ENCODE assay signal across 10 cellular contexts in the genomic region with DNA sequence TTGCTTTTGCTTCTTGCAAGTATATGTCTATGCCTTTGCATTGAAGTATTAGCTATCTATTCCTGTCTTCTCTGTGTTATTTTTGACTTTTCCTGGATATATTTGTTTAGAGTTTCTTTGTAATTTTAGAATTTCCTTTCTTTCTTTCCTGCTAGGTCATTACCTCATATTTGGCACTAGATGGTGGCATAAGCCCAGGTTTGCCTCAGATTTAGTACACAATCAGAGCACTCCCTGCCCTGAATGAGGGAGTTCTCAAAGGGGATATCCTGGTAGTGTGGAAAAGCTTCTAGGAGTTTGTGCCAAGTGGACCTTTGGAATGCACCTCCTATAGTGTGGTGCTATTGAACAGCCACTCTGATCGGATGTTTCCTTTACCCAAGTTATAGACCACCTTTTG.
A peak's percentile ranks its signal among the peaks of the same experiment; 100 is the strongest.
DNase-seq lines count a peak whose midpoint lies in the region; ATAC-seq and TF ChIP-seq lines count a peak whose summit lies in the region.
"Had no signal": no experiment of that assay in that cellular context is flagged by ENCODE, and none has a peak within 500 bp of the region (broad histone marks: within the 10 kb centered on the region; RNA-seq: fewer than 3 reads in every experiment).

No MANE protein-coding gene starts in this region.

- intact Hi-C loops in activated CD4-positive, alpha-beta T cell treated with anti-CD3 and anti-CD28 coated beads for 36 hours (cut with DNase I, micrococcal nuclease): no loop called here

- H3K9me2 ChIP-seq in DOHH2 (replicated peaks; ENCODE audit: control insufficient read depth, low read length) (no peaks in the 10 kb centered on the region), SU-DHL-6 (replicated peaks; ENCODE audit: insufficient read depth, low read length) (no peaks in the 10 kb centered on the region)

- peaks cover 5% of the 10 kb centered on the region for H3K27me3 Mint-ChIP-seq in activated naive CD8-positive, alpha-beta T cell treated with anti-CD3 and anti-CD28 coated beads, Interleukin-2, amount 50 U/mL, for 24 hours
- peaks cover 5% of the 10 kb centered on the region for H3K27me3 Mint-ChIP-seq in activated CD4-positive, alpha-beta T cell treated with anti-CD3 and anti-CD28 coated beads for 36 hours
- peaks cover 9% of the 10 kb centered on the region for H3K27me3 Mint-ChIP-seq in activated T-cell treated with anti-CD3 and anti-CD28 coated beads, Interleukin-2, amount 50 U/mL, for 4 hours (ENCODE audit: low read depth)

- H3K4me3 Mint-ChIP-seq in activated naive CD8-positive, alpha-beta T cell treated with anti-CD3 and anti-CD28 coated beads, Interleukin-2, amount 50 U/mL, for 24 hours: no peak overlapping the region
- no peak overlapping the region for H3K4me3 Mint-ChIP-seq in activated CD4-positive, alpha-beta T cell treated with anti-CD3 and anti-CD28 coated beads for 36 hours
- H3K4me3 Mint-ChIP-seq in activated T-cell treated with anti-CD3 and anti-CD28 coated beads, Interleukin-2, amount 50 U/mL, for 4 hours: no peak overlapping the region

- H3K27ac Mint-ChIP-seq in activated naive CD8-positive, alpha-beta T cell treated with anti-CD3 and anti-CD28 coated beads, Interleukin-2, amount 50 U/mL, for 24 hours: no peak overlapping the region
- no peak overlapping the region for H3K27ac Mint-ChIP-seq in activated CD4-positive, alpha-beta T cell treated with anti-CD3 and anti-CD28 coated beads for 36 hours

- no peaks in the 10 kb centered on the region for H3K9me3 Mint-ChIP-seq in activated naive CD8-positive, alpha-beta T cell treated with anti-CD3 and anti-CD28 coated beads, Interleukin-2, amount 50 U/mL, for 24 hours
- no peaks in the 10 kb centered on the region for H3K9me3 Mint-ChIP-seq in activated CD4-positive, alpha-beta T cell treated with anti-CD3 and anti-CD28 coated beads for 36 hours (ENCODE audit: low read depth)
- H3K9me3 Mint-ChIP-seq in activated T-cell treated with anti-CD3 and anti-CD28 coated beads, Interleukin-2, amount 50 U/mL, for 4 hours: no peaks in the 10 kb centered on the region

- TF ChIP-seq CTCF in DOHH2 (IDR thresholded peaks at IDR 0.05; ENCODE audit: low read depth, low read length, poor library complexity, severe bottlenecking) (peak; percentile 9), LNCaP clone FGC (IDR thresholded peaks at IDR 0.05; ENCODE audit: control insufficient read depth, extremely low read depth, insufficient read depth) (peak; percentile 55), SU-DHL-6 (IDR thresholded peaks at IDR 0.05; ENCODE audit: insufficient read depth, low read length, poor library complexity, severe bottlenecking) (peak; percentile 16)

- H3K4me2 ChIP-seq in DOHH2 (ENCODE audit: low read length): no peak overlapping the region
- H3K4me2 ChIP-seq in SU-DHL-6 (ENCODE audit: low read depth, low read length, poor library complexity, severe bottlenecking): no peak overlapping the region

- DNase-seq in LNCaP clone FGC (ENCODE audit: low read depth) (no peak), left lobe of liver (ENCODE audit: low spot score) (no peak), GF-D8 (lab: John Stamatoyannopoulos, UW) (no peak)
- no peak for DNase-seq in activated naive CD8-positive, alpha-beta T cell treated with anti-CD3 and anti-CD28 coated beads, Interleukin-2, amount 50 U/mL, for 24 hours
- no peak for DNase-seq in activated CD4-positive, alpha-beta T cell treated with anti-CD3 and anti-CD28 coated beads for 36 hours
- DNase-seq in activated T-cell treated with anti-CD3 and anti-CD28 coated beads, Interleukin-2, amount 50 U/mL, for 4 hours: no peak
- DNase-seq: activated naive CD4-positive, alpha-beta T cell treated with anti-CD3 and anti-CD28 coated beads, Interleukin-2, amount 50 U/mL, for 16 hours had no signal

- ATAC-seq in left lobe of liver: peak; percentile 48
- no peak for ATAC-seq in activated naive CD8-positive, alpha-beta T cell treated with anti-CD3 and anti-CD28 coated beads, Interleukin-2, amount 50 U/mL, for 24 hours
- ATAC-seq in activated CD4-positive, alpha-beta T cell treated with anti-CD3 and anti-CD28 coated beads for 36 hours: no peak
- no peak for ATAC-seq in activated T-cell treated with anti-CD3 and anti-CD28 coated beads, Interleukin-2, amount 50 U/mL, for 4 hours

- H4K20me1 ChIP-seq in DOHH2 (ENCODE audit: control insufficient read depth, insufficient read depth, low read depth, low read length) (no peaks in the 10 kb centered on the region), SU-DHL-6 (ENCODE audit: low read depth, low read length) (no peaks in the 10 kb centered on the region)

- POLR2A ChIA-PET in activated CD4-positive, alpha-beta T cell treated with anti-CD3 and anti-CD28 coated beads for 36 hours (lab: Charles Lee): no interaction called here

- H3K79me2 ChIP-seq in DOHH2 (ENCODE audit: control insufficient read depth, low read length): no peaks in the 10 kb centered on the region
- no peaks in the 10 kb centered on the region for H3K79me2 ChIP-seq in SU-DHL-6 (ENCODE audit: insufficient read depth, low read length)

- no peaks in the 10 kb centered on the region for H3K4me1 Mint-ChIP-seq in activated naive CD8-positive, alpha-beta T cell treated with anti-CD3 and anti-CD28 coated beads, Interleukin-2, amount 50 U/mL, for 24 hours
- no peaks in the 10 kb centered on the region for H3K4me1 Mint-ChIP-seq in activated CD4-positive, alpha-beta T cell treated with anti-CD3 and anti-CD28 coated beads for 36 hours
- no peaks in the 10 kb centered on the region for H3K4me1 Mint-ChIP-seq in activated T-cell treated with anti-CD3 and anti-CD28 coated beads, Interleukin-2, amount 50 U/mL, for 4 hours (ENCODE audit: low read depth)

- H3K36me3 ChIP-seq in DOHH2 (ENCODE audit: control insufficient read depth, low read length) (no peaks in the 10 kb centered on the region), SU-DHL-6 (ENCODE audit: low read length) (no peaks in the 10 kb centered on the region)
- H3K36me3 ChIP-seq: ovary had no signal

- CTCF ChIA-PET in activated CD4-positive, alpha-beta T cell treated with anti-CD3 and anti-CD28 coated beads for 36 hours (lab: Charles Lee): interaction anchor here (0.9 to 1.0 kb wide), 2 partner anchors 14 to 27 kb away, joined by 3 to 4 read pairs; no protein-coding TSS in a partner anchor

- H3K27ac ChIP-seq in DOHH2 (ENCODE audit: low read depth, low read length) (no peak overlapping the region), SU-DHL-6 (ENCODE audit: low read depth, low read length) (no peak overlapping the region)
- H3K27ac ChIP-seq: ovary had no signal

- H3K9ac ChIP-seq in SU-DHL-6 (ENCODE audit: low read length): no peak overlapping the region

- peaks cover 3% of the 10 kb centered on the region; the same call in 1 of the 2 replicates for H3K27me3 ChIP-seq in DOHH2 (ENCODE audit: control insufficient read depth, low read length)
- H3K27me3 ChIP-seq in SU-DHL-6 (ENCODE audit: low read length): no peaks in the 10 kb centered on the region
- H3K27me3 ChIP-seq: ovary had no signal

- H3K9me3 ChIP-seq in DOHH2 (ENCODE audit: control insufficient read depth, insufficient read depth, low read length) (no peaks in the 10 kb centered on the region), SU-DHL-6 (ENCODE audit: insufficient read depth, low read length) (no peaks in the 10 kb centered on the region)
- H3K9me3 ChIP-seq: ovary had no signal

- H3F3A ChIP-seq in DOHH2 (ENCODE audit: control insufficient read depth, insufficient read depth) (no peaks in the 10 kb centered on the region), SU-DHL-6 (ENCODE audit: insufficient read depth) (no peaks in the 10 kb centered on the region)

- no peaks in the 10 kb centered on the region for H3K36me3 Mint-ChIP-seq in activated naive CD8-positive, alpha-beta T cell treated with anti-CD3 and anti-CD28 coated beads, Interleukin-2, amount 50 U/mL, for 24 hours (ENCODE audit: low read depth)
- no peaks in the 10 kb centered on the region for H3K36me3 Mint-ChIP-seq in activated CD4-positive, alpha-beta T cell treated with anti-CD3 and anti-CD28 coated beads for 36 hours (ENCODE audit: low read depth)
- no peaks in the 10 kb centered on the region for H3K36me3 Mint-ChIP-seq in activated T-cell treated with anti-CD3 and anti-CD28 coated beads, Interleukin-2, amount 50 U/mL, for 4 hours (ENCODE audit: insufficient read depth)

- H3K4me3 ChIP-seq in DOHH2 (ENCODE audit: low read length) (no peak overlapping the region), LNCaP clone FGC (ENCODE audit: low read depth, low read length) (no peak overlapping the region), SU-DHL-6 (ENCODE audit: insufficient read depth, low read length, poor library complexity, severe bottlenecking) (no peak overlapping the region)
- H3K4me3 ChIP-seq: ovary had no signal

- H2AFZ ChIP-seq in SU-DHL-6 (ENCODE audit: low read depth, low read length, severe bottlenecking): no peak overlapping the region

- H3K4me1 ChIP-seq in DOHH2 (ENCODE audit: control insufficient read depth, low read length): no peaks in the 10 kb centered on the region
